In the genomic region with DNA sequence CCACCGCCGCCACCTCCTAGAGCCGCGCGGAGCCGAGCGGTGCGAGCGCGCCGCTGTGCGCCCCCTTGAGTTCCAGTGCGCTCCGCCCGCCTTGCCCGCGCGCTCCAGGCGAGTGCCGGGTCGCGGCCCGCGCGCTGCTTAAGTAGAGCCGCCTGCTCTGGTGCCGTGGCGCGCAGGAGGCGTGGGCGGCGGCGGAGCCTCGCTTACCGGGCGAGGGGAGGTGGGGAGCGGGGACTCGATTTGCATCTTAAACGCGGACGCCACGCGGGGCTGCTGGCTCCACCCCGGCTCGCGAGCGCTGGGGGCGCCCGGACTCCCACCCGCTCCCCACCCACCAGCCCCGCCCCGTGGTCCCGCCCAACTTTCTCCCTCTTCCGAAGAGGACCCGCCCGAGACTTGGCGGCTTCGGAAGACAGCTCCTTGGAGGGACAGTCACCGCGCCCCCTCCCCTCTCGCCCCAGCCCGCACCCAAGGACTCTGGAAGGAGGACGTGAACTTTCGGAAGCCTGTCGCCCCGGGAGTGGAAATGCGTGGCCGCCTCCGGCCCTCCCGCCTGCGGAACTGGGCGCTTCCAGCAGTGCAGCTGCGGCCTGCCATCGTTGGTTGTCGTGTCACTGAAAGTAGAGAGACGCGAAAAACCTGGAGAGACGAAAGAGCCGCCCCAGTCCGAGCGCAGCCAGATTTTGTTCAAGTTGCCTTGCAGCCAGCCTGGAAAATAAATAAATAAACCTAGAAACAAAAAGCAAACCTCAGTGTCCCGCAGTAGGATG, we compare ENCODE assay signal across 8 cellular contexts. TPM values are rescaled to one million over a fixed set of nuclear protein-coding genes. Genes with fewer than 3 reads are reported as not detected.
DNase-seq lines count a peak whose midpoint lies in the region; ATAC-seq and TF ChIP-seq lines count a peak whose summit lies in the region.

TSS of gene KCTD12 (minus strand) at position 114 of the 770 bp plus-strand sequence. CDS start 257 bp downstream, outside the sequence.

- TF ChIP-seq CTCF in Panc1 (IDR thresholded peaks at IDR 0.05) (peak; percentile 52), fibroblast of mammary gland (conservative IDR thresholded peaks at IDR 0.05; ENCODE audit: control insufficient read depth, insufficient read depth, low read depth, low read length) (no peak), natural killer cell (IDR thresholded peaks at IDR 0.05) (no peak)

- H3K9me3 Mint-ChIP-seq in CD4-positive, alpha-beta memory T cell, result no peaks in the 10 kb centered on the region
- H3K9me3 Mint-ChIP-seq in activated T-helper 17 cell treated with anti-CD3 and anti-CD28 coated beads, Interleukin-2, amount 50 U/mL, for 72 hours, result no peaks in the 10 kb centered on the region
- no peaks in the 10 kb centered on the region for H3K9me3 Mint-ChIP-seq in natural killer cell
- H3K9me3 Mint-ChIP-seq in stimulated activated naive B cell treated with anti-CD40 and anti-IgM and Interleukin-4, amounts not matched to agents 10 μg/mL and 1 μg/mL and 100 μg/mL, for 72 hours, result no peaks in the 10 kb centered on the region

- H3K27me3 ChIP-seq in CD4-positive, alpha-beta memory T cell (ENCODE audit: insufficient read depth, low read length), result no peaks in the 10 kb centered on the region
- 0 out of 2 replicates have a peak, but pooled peaks cover 2% of the 10 kb centered on the region for H3K27me3 ChIP-seq in Panc1 (ENCODE audit: control insufficient read depth, insufficient read depth, low read length)

- no TSS peak for BruUV-seq in Panc1 (replicated peaks; lab: Mats Ljungman, UMichigan)

- POLR2A ChIA-PET in CD4-positive, alpha-beta memory T cell (lab: Charles Lee; ENCODE audit: partially characterized antibody), result interaction anchor here (0.6 to 3.0 kb wide), 13 partner anchors 8 to 1560 kb away, joined by 3 to 45 read pairs (median 6); partner anchors contain the start of genes CLN5, FBXL3, LMO7 and MYCBP2
- POLR2A ChIA-PET in Panc1 (lab: Charles Lee), result no interaction called here

- in situ Hi-C loops in Panc1 (cut with HindIII; ENCODE audit: low pct_unique_long_range_greater_than_20kb, low sequenced_read_pairs), result no loop called here

- peaks cover 0 to 4% of the 10 kb centered on the region in 2 donors for H3K36me3 Mint-ChIP-seq in CD4-positive, alpha-beta memory T cell
- H3K36me3 Mint-ChIP-seq in activated T-helper 17 cell treated with anti-CD3 and anti-CD28 coated beads, Interleukin-2, amount 50 U/mL, for 72 hours (ENCODE audit: low read depth), result no peaks in the 10 kb centered on the region
- no peaks in the 10 kb centered on the region for H3K36me3 Mint-ChIP-seq in natural killer cell
- peaks cover 3 to 4% of the 10 kb centered on the region in 2 donors for H3K36me3 Mint-ChIP-seq in stimulated activated naive B cell treated with anti-CD40 and anti-IgM and Interleukin-4, amounts not matched to agents 10 μg/mL and 1 μg/mL and 100 μg/mL, for 72 hours

- peak; percentile 57 for ATAC-seq in GM19372 (IDR thresholded peaks at IDR 0.05; ENCODE audit: low read depth, unreplicated experiment)
- peak; percentile 60 for ATAC-seq in HG03520 (IDR thresholded peaks at IDR 0.05; ENCODE audit: unreplicated experiment)
- peak; percentile 91 for ATAC-seq in Panc1
- ATAC-seq in activated T-helper 17 cell treated with anti-CD3 and anti-CD28 coated beads, Interleukin-2, amount 50 U/mL, for 72 hours (replicated peaks), result peak; percentile 68
- ATAC-seq in natural killer cell, result peak; percentile 75 to 84 (median 81)
- ATAC-seq in stimulated activated naive B cell treated with anti-CD40 and anti-IgM and Interleukin-4, amounts not matched to agents 10 μg/mL and 1 μg/mL and 100 μg/mL, for 72 hours (replicated peaks), result peak; percentile 79 to 80

- intact Hi-C loops in CD4-positive, alpha-beta memory T cell (cut with micrococcal nuclease), result loop anchor here (1.0 to 5.0 kb wide), 5 partner anchors 64 to 811 kb away; partner anchors contain the start of genes CLN5, MYCBP2 and SLAIN1
- intact Hi-C loops in Panc1 (cut with micrococcal nuclease; ENCODE audit: unreplicated experiment), result no loop called here
- intact Hi-C loops in natural killer cell (cut with micrococcal nuclease), result loop anchor here (2.0 kb wide), 1 partner anchor 104 kb away; no protein-coding TSS in a partner anchor

- H3K4me3 ChIP-seq in CD4-positive, alpha-beta memory T cell (ENCODE audit: low read length in 2 of 2), result peak within 1 kb of the TSS; percentile 29 to 80
- H3K4me3 ChIP-seq in Panc1 (ENCODE audit: low read depth in 2 of 2, low read length in 2 of 2) (peak within 1 kb of the TSS; percentile 46 to 53), fibroblast of mammary gland (ENCODE audit: control insufficient read depth, low read depth, low read length) (peak within 1 kb of the TSS; percentile 74)

- peaks cover 2 to 5% of the 10 kb centered on the region in 2 donors for H3K27me3 Mint-ChIP-seq in CD4-positive, alpha-beta memory T cell
- peaks cover 7% of the 10 kb centered on the region for H3K27me3 Mint-ChIP-seq in activated T-helper 17 cell treated with anti-CD3 and anti-CD28 coated beads, Interleukin-2, amount 50 U/mL, for 72 hours
- H3K27me3 Mint-ChIP-seq in natural killer cell (ENCODE audit: low read depth in 2 of 2), result peaks cover 53 to 61% of the 10 kb centered on the region in 2 donors
- H3K27me3 Mint-ChIP-seq in stimulated activated naive B cell treated with anti-CD40 and anti-IgM and Interleukin-4, amounts not matched to agents 10 μg/mL and 1 μg/mL and 100 μg/mL, for 72 hours, result peaks cover 34% of the 10 kb centered on the region in 2 donors

- peak; percentile 65 to 80 (median 70) for DNase-seq in CD4-positive, alpha-beta memory T cell
- no peak for DNase-seq in Panc1 (ENCODE audit: low read depth, low spot score)
- DNase-seq in fibroblast of mammary gland (ENCODE audit: low read depth), result peak; percentile 78
- DNase-seq in natural killer cell, result peak; percentile 53
- DNase-seq in stimulated activated naive B cell treated with anti-CD40 and anti-IgM and Interleukin-4, amounts not matched to agents 10 μg/mL and 1 μg/mL and 100 μg/mL, for 72 hours, result peak; percentile 76

- peak within 1 kb of the TSS in 6 of 7 donors; percentile 32 to 87 (median 70) for H3K27ac Mint-ChIP-seq in CD4-positive, alpha-beta memory T cell
- H3K27ac Mint-ChIP-seq in activated T-helper 17 cell treated with anti-CD3 and anti-CD28 coated beads, Interleukin-2, amount 50 U/mL, for 72 hours, result peak within 1 kb of the TSS; percentile 58
- no peak within 1 kb of the TSS for H3K27ac Mint-ChIP-seq in natural killer cell
- peak within 1 kb of the TSS; percentile 88 for H3K27ac Mint-ChIP-seq in stimulated activated naive B cell treated with anti-CD40 and anti-IgM and Interleukin-4, amounts not matched to agents 10 μg/mL and 1 μg/mL and 100 μg/mL, for 72 hours

- H3K27ac ChIP-seq in CD4-positive, alpha-beta memory T cell (ENCODE audit: low read depth, low read length), result peak within 1 kb of the TSS; percentile 27
- H3K27ac ChIP-seq in Panc1 (ENCODE audit: low read length), result no peak within 1 kb of the TSS

- no peaks in the 10 kb centered on the region for H3K9me3 ChIP-seq in CD4-positive, alpha-beta memory T cell (ENCODE audit: control insufficient read depth in 1 of 2, low read length in 2 of 2)
- H3K9me3 ChIP-seq in Panc1 (ENCODE audit: control insufficient read depth, insufficient read depth, low read depth, low read length), result no peaks in the 10 kb centered on the region

- H3K4me1 ChIP-seq in CD4-positive, alpha-beta memory T cell (ENCODE audit: insufficient read depth, low read length), result peaks cover 16% of the 10 kb centered on the region
- H3K4me1 ChIP-seq in Panc1 (ENCODE audit: control insufficient read depth, insufficient read depth, low read length), result no peaks in the 10 kb centered on the region

- H3K36me3 ChIP-seq in CD4-positive, alpha-beta memory T cell (ENCODE audit: insufficient read depth, low read length), result no peaks in the 10 kb centered on the region
- no peaks in the 10 kb centered on the region for H3K36me3 ChIP-seq in Panc1 (ENCODE audit: control insufficient read depth, insufficient read depth, low read length)

- peaks cover 15 to 46% (median 25%) of the 10 kb centered on the region in 4 donors for H3K4me1 Mint-ChIP-seq in CD4-positive, alpha-beta memory T cell
- peaks cover 10% of the 10 kb centered on the region for H3K4me1 Mint-ChIP-seq in activated T-helper 17 cell treated with anti-CD3 and anti-CD28 coated beads, Interleukin-2, amount 50 U/mL, for 72 hours
- peaks cover 9 to 19% of the 10 kb centered on the region in 2 donors for H3K4me1 Mint-ChIP-seq in natural killer cell
- peaks cover 19 to 36% of the 10 kb centered on the region in 2 donors for H3K4me1 Mint-ChIP-seq in stimulated activated naive B cell treated with anti-CD40 and anti-IgM and Interleukin-4, amounts not matched to agents 10 μg/mL and 1 μg/mL and 100 μg/mL, for 72 hours

- H3K4me3 Mint-ChIP-seq in CD4-positive, alpha-beta memory T cell, result peak within 1 kb of the TSS; percentile 86 to 92 (median 88)
- peak within 1 kb of the TSS; percentile 87 for H3K4me3 Mint-ChIP-seq in activated T-helper 17 cell treated with anti-CD3 and anti-CD28 coated beads, Interleukin-2, amount 50 U/mL, for 72 hours
- H3K4me3 Mint-ChIP-seq in natural killer cell, result peak within 1 kb of the TSS; percentile 88
- H3K4me3 Mint-ChIP-seq in stimulated activated naive B cell treated with anti-CD40 and anti-IgM and Interleukin-4, amounts not matched to agents 10 μg/mL and 1 μg/mL and 100 μg/mL, for 72 hours, result peak within 1 kb of the TSS; percentile 91 to 94

- CTCF ChIA-PET in CD4-positive, alpha-beta memory T cell (lab: Charles Lee; ENCODE audit: partially characterized antibody), result interaction anchor here (0.8 to 4.4 kb wide), 10 partner anchors 9 to 1126 kb away, joined by 3 to 28 read pairs (median 9); no protein-coding TSS in a partner anchor
- CTCF ChIA-PET in Panc1 (lab: Charles Lee), result no interaction called here

RNA-seq across cellular contexts. Expression of gene KCTD12, which starts in this region (rescaled TPM):
- total RNA-seq in CD4-positive, alpha-beta memory T cell, result 1 to 10 TPM; 9.3 to 9.6 TPM
- polyA plus RNA-seq in CD4-positive, alpha-beta memory T cell, result under 1 TPM; 0.15 to 0.56 TPM
- 0.90 TPM for total RNA-seq in Panc1 (2021; ENCODE audit: unreplicated experiment)
- polyA plus RNA-seq in Panc1 (2012; ENCODE audit: insufficient read length), result 0.41 TPM
- total RNA-seq in activated T-helper 17 cell treated with anti-CD3 and anti-CD28 coated beads, Interleukin-2, amount 50 U/mL, for 72 hours, result 1 to 10 TPM; 6.7 to 8.3 TPM
- 1 to 10 TPM; 2.4 to 6.0 (median 4.8) TPM for total RNA-seq in natural killer cell

Comparison
In these comparisons a context has a peak if more than half of its experiments do, and no peak if none do; other contexts are left out.
1. Peak in ATAC-seq and H3K4me3 ChIP-seq in Panc1; RNA of the gene not detected or under 1 TPM.
2. H3K27ac Mint-ChIP-seq: peak in CD4-positive, alpha-beta memory T cell (6 of 7), activated T-helper 17 cell treated with anti-CD3 and anti-CD28 coated beads, Interleukin-2, amount 50 U/mL, for 72 hours (single experiment) and stimulated activated naive B cell treated with anti-CD40 and anti-IgM and Interleukin-4, amounts not matched to agents 10 μg/mL and 1 μg/mL and 100 μg/mL, for 72 hours (single experiment); none in natural killer cell (0 of 2).
3. Peak in every context shown above with its lines, with median percentiles within 50 percentile points of each other: H3K4me3 ChIP-seq, H3K4me3 Mint-ChIP-seq and ATAC-seq.